In the genomic region with DNA sequence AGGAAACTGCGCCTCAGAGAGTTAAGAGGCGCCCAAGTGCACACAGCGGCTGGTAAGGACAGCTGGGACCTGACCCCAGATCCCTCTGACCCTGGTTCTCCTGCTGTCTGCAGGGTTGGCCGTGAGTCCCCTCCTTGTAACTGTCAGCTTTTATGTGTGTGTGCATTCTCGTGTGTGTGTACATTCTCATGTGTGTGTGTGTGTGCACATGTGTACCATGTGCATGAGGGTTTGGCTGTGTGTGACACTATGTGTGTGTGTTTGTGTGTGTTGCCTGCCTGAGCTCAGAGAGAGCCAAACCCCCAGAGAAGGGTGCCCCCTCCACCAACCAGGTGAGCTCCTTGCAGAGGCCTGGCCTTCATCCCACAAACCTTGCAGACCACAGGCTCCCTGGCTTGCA, we compare ENCODE assay signal across 2 cellular contexts.
TF ChIP-seq lines count a peak whose summit lies in the region.

No MANE protein-coding gene starts in this region.

TF ChIP-seq in HepG2, 621 proteins besides CTCF, POLR2A, EP300 and RAD21:
- no peak for TF ChIP-seq JUNB (CRISPR knock-in tag; IDR thresholded peaks at IDR 0.05; ENCODE audit: borderline replicate concordance)
- TF ChIP-seq ZNF792 (CRISPR knock-in tag; IDR thresholded peaks at IDR 0.05) = no peak
- peak; percentile 76 for TF ChIP-seq MNT (IDR thresholded peaks at IDR 0.05)
- TF ChIP-seq SRY (CRISPR knock-in tag; IDR thresholded peaks at IDR 0.05) = no peak

TF ChIP-seq in K562, 482 proteins besides CTCF, POLR2A, EP300 and RAD21:
- TF ChIP-seq XRCC3 (IDR thresholded peaks at IDR 0.05) (no peak), CREM (IDR thresholded peaks at IDR 0.05; ENCODE audit: low read depth) (no peak), CHD1 (IDR thresholded peaks at IDR 0.05; ENCODE audit: low read length) (no peak), ZEB2 (IDR thresholded peaks at IDR 0.05) (no peak), HCFC1 (IDR thresholded peaks at IDR 0.05; ENCODE audit: low read depth, low read length) (no peak), ZNF133 (CRISPR knock-in tag; IDR thresholded peaks at IDR 0.05) (no peak), TSHZ1 (CRISPR knock-in tag; IDR thresholded peaks at IDR 0.05) (no peak), NR2F6 (CRISPR knock-in tag; IDR thresholded peaks at IDR 0.05) (no peak), PHF8 (IDR thresholded peaks at IDR 0.05; ENCODE audit: borderline replicate concordance, low read length) (no peak), NCOA6 (IDR thresholded peaks at IDR 0.05) (no peak), SUPT5H (IDR thresholded peaks at IDR 0.05) (no peak)
